25 cellular contexts compared by ENCODE assay signal in the genomic region with DNA sequence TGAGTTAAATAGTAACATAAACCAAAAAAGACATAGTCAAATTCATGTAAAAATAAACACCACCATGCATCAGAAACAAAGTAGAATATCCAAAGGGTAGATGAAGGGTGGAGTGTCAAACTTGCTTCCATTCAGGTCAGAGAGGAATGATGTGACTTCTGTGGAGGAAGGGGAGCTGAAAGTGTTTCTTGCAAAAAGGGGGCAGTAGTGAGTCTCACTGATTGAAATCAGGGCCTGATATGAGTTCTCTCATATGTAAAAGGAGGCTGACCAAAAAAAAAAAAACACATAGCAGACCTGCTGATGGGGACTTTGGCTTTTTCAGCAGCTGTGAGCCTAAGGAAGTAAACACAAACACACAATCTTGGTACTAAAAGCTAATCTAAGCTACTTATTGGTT. TPM values are rescaled to one million over a fixed set of nuclear protein-coding genes. Genes with fewer than 3 reads are reported as not detected.
DNase-seq lines count a peak whose midpoint lies in the region; ATAC-seq and TF ChIP-seq lines count a peak whose summit lies in the region.
"Had no signal": no experiment of that assay in that cellular context is flagged by ENCODE, and none has a peak within 500 bp of the region (broad histone marks: within the 10 kb centered on the region; RNA-seq: fewer than 3 reads in every experiment).

No MANE protein-coding gene starts in this region.

- peak; percentile 44 for TF ChIP-seq CTCF in 22Rv1 (IDR thresholded peaks at IDR 0.05)
- peak; percentile 58 for TF ChIP-seq CTCF in GM23338 (conservative IDR thresholded peaks at IDR 0.05; ENCODE audit: low read depth in 2 of 2)
- peak; percentile 20 for TF ChIP-seq CTCF in foreskin keratinocyte (conservative IDR thresholded peaks at IDR 0.05)

- H3K36me3 ChIP-seq in GM23338 (ENCODE audit: insufficient read depth) = no peaks in the 10 kb centered on the region
- H3K36me3 ChIP-seq: BLaER1, breast epithelium, heart right ventricle, SJSA1, stomach, upper lobe of left lung had no signal

- H3K4me2 ChIP-seq in GM23338 = no peak overlapping the region
- H3K4me2 ChIP-seq: BLaER1 had no signal

- H3K9me3 Mint-ChIP-seq in GM23338 = peaks cover 29% of the 10 kb centered on the region
- peaks cover 0 to 2% of the 10 kb centered on the region in 2 donors for H3K9me3 Mint-ChIP-seq in activated T-cell treated with anti-CD3 and anti-CD28 coated beads, Interleukin-2, amount 50 U/mL, for 72 hours

- H3K27me3 ChIP-seq in GM23338 (ENCODE audit: insufficient read depth) (no peaks in the 10 kb centered on the region), foreskin keratinocyte (no peaks in the 10 kb centered on the region)
- H3K27me3 ChIP-seq: BLaER1, breast epithelium, heart right ventricle, SJSA1, stomach, upper lobe of left lung had no signal

- H3K4me3 Mint-ChIP-seq in GM23338 = no peak overlapping the region
- no peak overlapping the region for H3K4me3 Mint-ChIP-seq in activated T-cell treated with anti-CD3 and anti-CD28 coated beads, Interleukin-2, amount 50 U/mL, for 72 hours
- H3K4me3 Mint-ChIP-seq: immature natural killer cell had no signal

- no peaks in the 10 kb centered on the region for H3K4me1 Mint-ChIP-seq in GM23338
- no peaks in the 10 kb centered on the region for H3K4me1 Mint-ChIP-seq in activated T-cell treated with anti-CD3 and anti-CD28 coated beads, Interleukin-2, amount 50 U/mL, for 72 hours (ENCODE audit: low read depth)
- H3K4me1 Mint-ChIP-seq: immature natural killer cell had no signal

- H3K4me3 ChIP-seq in GM23338 = no peak overlapping the region
- H3K4me3 ChIP-seq: BLaER1, breast epithelium, coronary artery, heart right ventricle, SJSA1, stomach, upper lobe of left lung had no signal

- ATAC-seq in GM23338 (no peak), foreskin keratinocyte (no peak)
- ATAC-seq in activated T-cell treated with anti-CD3 and anti-CD28 coated beads, Interleukin-2, amount 50 U/mL, for 72 hours (replicated peaks in 1 of 2) = no peak
- ATAC-seq: heart right ventricle, left ventricle myocardium superior had no signal

- no peak overlapping the region for H3K27ac ChIP-seq in 22Rv1
- no peak overlapping the region for H3K27ac ChIP-seq in GM23338 (ENCODE audit: low read depth)
- no peak overlapping the region for H3K27ac ChIP-seq in foreskin keratinocyte
- H3K27ac ChIP-seq: BLaER1, breast epithelium, coronary artery, heart right ventricle, SJSA1, stomach, upper lobe of left lung, VCaP had no signal

- no peaks in the 10 kb centered on the region for H3K9me2 ChIP-seq in GM23338 (ENCODE audit: insufficient read depth)

- no peaks in the 10 kb centered on the region for H3F3A ChIP-seq in GM23338 (replicated peaks; ENCODE audit: low read depth)

- no peaks in the 10 kb centered on the region for H4K20me1 ChIP-seq in GM23338 (replicated peaks; ENCODE audit: insufficient read depth)
- H4K20me1 ChIP-seq: BLaER1 had no signal

- H3K4me1 ChIP-seq in GM23338 (ENCODE audit: insufficient read depth) (no peaks in the 10 kb centered on the region), foreskin keratinocyte (no peaks in the 10 kb centered on the region)
- H3K4me1 ChIP-seq: BLaER1, breast epithelium, heart right ventricle, SJSA1, stomach, upper lobe of left lung had no signal

- H3K36me3 Mint-ChIP-seq in GM23338 (ENCODE audit: low read depth) = peaks cover 19% of the 10 kb centered on the region
- H3K36me3 Mint-ChIP-seq in activated T-cell treated with anti-CD3 and anti-CD28 coated beads, Interleukin-2, amount 50 U/mL, for 72 hours (ENCODE audit: insufficient read depth in 2 of 2) = peaks cover 0 to 4% of the 10 kb centered on the region in 2 donors
- H3K36me3 Mint-ChIP-seq: immature natural killer cell had no signal

- H2AFZ ChIP-seq in GM23338 = no peak overlapping the region

- H3K79me2 ChIP-seq in GM23338 (replicated peaks; ENCODE audit: insufficient read depth) = no peaks in the 10 kb centered on the region

- DNase-seq in GM23338 (ENCODE audit: low spot score) (peak; percentile 68), OCI-M1 (lab: John Stamatoyannopoulos, UW) (peak; percentile 4), foreskin keratinocyte (no peak), RKO (ENCODE audit: low spot score) (no peak), NCI-H446 (lab: John Stamatoyannopoulos, UW) (no peak)
- DNase-seq in activated T-cell treated with anti-CD3 and anti-CD28 coated beads, Interleukin-2, amount 50 U/mL, for 72 hours = no peak
- no peak for DNase-seq in stimulated activated CD4-positive, alpha-beta T cell treated with anti-CD3 and anti-CD28 coated beads, Interleukin-12 subunit alpha, Interleukin-12 subunit beta, amount 100 ng/mL, for 4 hours
- DNase-seq: activated CD4-positive, alpha-beta T cell treated with anti-CD3 and anti-CD28 coated beads, Interleukin-2, amount 50 U/mL, for 48 hours; activated gamma-delta T cell; GF-D8; heart right ventricle; immature natural killer cell; left ventricle myocardium superior; NCI-H1436; NCI-H2171 treated with DMSO at 0.1 percent for 48 hours; small intestine; stimulated activated CD4-positive, alpha-beta T cell treated with anti-CD3 and anti-CD28 coated beads, Interleukin-4, amount 100 ng/mL, for 24 hours; stomach; upper lobe of left lung had no signal

- no peak overlapping the region for H3K27ac Mint-ChIP-seq in GM23338
- no peak overlapping the region for H3K27ac Mint-ChIP-seq in activated T-cell treated with anti-CD3 and anti-CD28 coated beads, Interleukin-2, amount 50 U/mL, for 72 hours
- H3K27ac Mint-ChIP-seq: immature natural killer cell had no signal

- H3K27me3 Mint-ChIP-seq in GM23338 (ENCODE audit: insufficient read depth, low read depth, poor library complexity) = peaks cover 2% of the 10 kb centered on the region
- H3K27me3 Mint-ChIP-seq in activated T-cell treated with anti-CD3 and anti-CD28 coated beads, Interleukin-2, amount 50 U/mL, for 72 hours (ENCODE audit: low read depth) = peaks cover 20% of the 10 kb centered on the region

TF ChIP-seq in GM23338, 12 proteins besides CTCF, POLR2A, EP300 and RAD21 (continues in another document):
- no peak for TF ChIP-seq ZNF114 (CRISPR knock-in tag; IDR thresholded peaks at IDR 0.05)
- TF ChIP-seq JUNB (IDR thresholded peaks at IDR 0.05; ENCODE audit: unreplicated experiment) = no peak
- TF ChIP-seq CREB1 (CRISPR knock-in tag; IDR thresholded peaks at IDR 0.05; ENCODE audit: low read depth) = no peak
- TF ChIP-seq, protein P1, sequence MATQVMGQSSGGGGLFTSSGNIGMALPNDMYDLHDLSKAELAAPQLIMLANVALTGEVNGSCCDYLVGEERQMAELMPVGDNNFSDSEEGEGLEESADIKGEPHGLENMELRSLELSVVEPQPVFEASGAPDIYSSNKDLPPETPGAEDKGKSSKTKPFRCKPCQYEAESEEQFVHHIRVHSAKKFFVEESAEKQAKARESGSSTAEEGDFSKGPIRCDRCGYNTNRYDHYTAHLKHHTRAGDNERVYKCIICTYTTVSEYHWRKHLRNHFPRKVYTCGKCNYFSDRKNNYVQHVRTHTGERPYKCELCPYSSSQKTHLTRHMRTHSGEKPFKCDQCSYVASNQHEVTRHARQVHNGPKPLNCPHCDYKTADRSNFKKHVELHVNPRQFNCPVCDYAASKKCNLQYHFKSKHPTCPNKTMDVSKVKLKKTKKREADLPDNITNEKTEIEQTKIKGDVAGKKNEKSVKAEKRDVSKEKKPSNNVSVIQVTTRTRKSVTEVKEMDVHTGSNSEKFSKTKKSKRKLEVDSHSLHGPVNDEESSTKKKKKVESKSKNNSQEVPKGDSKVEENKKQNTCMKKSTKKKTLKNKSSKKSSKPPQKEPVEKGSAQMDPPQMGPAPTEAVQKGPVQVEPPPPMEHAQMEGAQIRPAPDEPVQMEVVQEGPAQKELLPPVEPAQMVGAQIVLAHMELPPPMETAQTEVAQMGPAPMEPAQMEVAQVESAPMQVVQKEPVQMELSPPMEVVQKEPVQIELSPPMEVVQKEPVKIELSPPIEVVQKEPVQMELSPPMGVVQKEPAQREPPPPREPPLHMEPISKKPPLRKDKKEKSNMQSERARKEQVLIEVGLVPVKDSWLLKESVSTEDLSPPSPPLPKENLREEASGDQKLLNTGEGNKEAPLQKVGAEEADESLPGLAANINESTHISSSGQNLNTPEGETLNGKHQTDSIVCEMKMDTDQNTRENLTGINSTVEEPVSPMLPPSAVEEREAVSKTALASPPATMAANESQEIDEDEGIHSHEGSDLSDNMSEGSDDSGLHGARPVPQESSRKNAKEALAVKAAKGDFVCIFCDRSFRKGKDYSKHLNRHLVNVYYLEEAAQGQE (IDR thresholded peaks at IDR 0.05; ENCODE audit: unreplicated experiment) = no peak
- TF ChIP-seq NANOG (IDR thresholded peaks at IDR 0.05; ENCODE audit: borderline replicate concordance) = no peak
- TF ChIP-seq POLR2AphosphoS5 (IDR thresholded peaks at IDR 0.05; ENCODE audit: low read depth) = no peak
- TF ChIP-seq EZH2 (IDR thresholded peaks at IDR 0.05; ENCODE audit: low read depth, unreplicated experiment) = no peak
- TF ChIP-seq ETS1 (IDR thresholded peaks at IDR 0.05) = no peak
- TF ChIP-seq EZH2phosphoT487 (IDR thresholded peaks at IDR 0.05; ENCODE audit: unreplicated experiment) = no peak

RNA-seq across cellular contexts. Expression of gene RGMB, which starts 38.8 kb away (rescaled TPM):
- 34.1 and 34.3 TPM in 2 replicates for total RNA-seq in GM23338 (2014; rRNA removed; shearing (Covaris generic))
- polyA plus RNA-seq in GM23338 (2016; fragmentation: Nextera tagmentation; extraction: Ambion mirVana) = 20.5 and 21.7 TPM in 2 replicates
- 34.2 and 48.3 TPM in 2 replicates for total RNA-seq in foreskin keratinocyte
- 10.8 and 18.4 TPM in 2 replicates for polyA plus RNA-seq in foreskin keratinocyte
- total RNA-seq in activated T-cell treated with anti-CD3 and anti-CD28 coated beads, Interleukin-2, amount 50 U/mL, for 72 hours = 1 to 10 TPM; 2.2 to 3.9 TPM

Comparison
In these comparisons a context has a peak if more than half of its experiments do, and no peak if none do; other contexts are left out.
1. DNase-seq: peak in GM23338 (single experiment) and OCI-M1 (single experiment); none in foreskin keratinocyte (0 of 2), RKO (single experiment), activated T-cell treated with anti-CD3 and anti-CD28 coated beads, Interleukin-2, amount 50 U/mL, for 72 hours (0 of 2), stimulated activated CD4-positive, alpha-beta T cell treated with anti-CD3 and anti-CD28 coated beads, Interleukin-12 subunit alpha, Interleukin-12 subunit beta, amount 100 ng/mL, for 4 hours (single experiment) and NCI-H446 (0 of 2).
2. Peak in every context shown above with its lines, with median percentiles within 50 percentile points of each other: CTCF ChIP-seq.